In the genomic region with DNA sequence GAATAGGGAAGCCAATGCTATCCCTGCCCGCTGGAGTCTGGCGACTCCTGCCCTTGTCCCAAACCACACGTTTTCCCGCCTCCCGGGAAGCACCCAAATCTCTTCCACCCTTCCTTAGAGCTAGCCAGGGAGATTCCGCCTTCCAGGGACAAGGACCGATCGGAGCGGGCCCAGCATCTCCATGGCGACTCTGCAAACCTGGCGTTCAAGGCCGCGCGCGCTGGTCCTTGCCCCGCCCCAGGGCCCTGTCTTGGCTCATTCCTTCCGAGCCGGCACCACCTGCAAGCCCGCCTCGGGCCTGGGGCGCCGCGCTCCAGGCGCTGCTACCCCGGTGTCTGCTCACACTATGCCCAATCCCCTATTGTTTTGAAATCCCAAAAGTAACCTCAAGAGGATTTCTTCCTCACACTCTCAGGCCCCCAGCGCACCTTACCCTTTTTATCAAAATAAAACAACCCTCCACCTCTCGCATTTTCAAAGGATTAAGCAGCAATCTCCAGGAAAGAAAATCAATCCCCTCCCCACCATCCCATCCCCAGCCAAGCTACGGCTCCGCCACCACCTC, we compare ENCODE assay signal across 8 cellular contexts. TPM values are rescaled to one million over a fixed set of nuclear protein-coding genes. Genes with fewer than 3 reads are reported as not detected.
DNase-seq lines count a peak whose midpoint lies in the region; ATAC-seq and TF ChIP-seq lines count a peak whose summit lies in the region.

No MANE protein-coding gene starts in this region.

- peak overlapping the region; percentile 29 for H3K4me3 ChIP-seq in ovary

- no peaks in the 10 kb centered on the region for H3K36me3 ChIP-seq in ovary

- POLR2A ChIA-PET in GM10248 (lab: Yijun Ruan, JAX) = no interaction called here

- peak; percentile 65 for DNase-seq in COR-L47 (lab: John Stamatoyannopoulos, UW)
- peak; percentile 70 for DNase-seq in NCI-H2227 (lab: John Stamatoyannopoulos, UW; ENCODE audit: unreplicated experiment)
- DNase-seq in ecto neural progenitor cell (ENCODE audit: low spot score) = peak; percentile 65
- no peak for DNase-seq in ovary
- no peak for DNase-seq in GM10248 (ENCODE audit: extremely low spot score)
- no peak for DNase-seq in stimulated activated CD4-positive, alpha-beta T cell treated with anti-CD3 and anti-CD28 coated beads, Interleukin-1b, Interleukin-23, amount 100 ng/mL, for 48 hours
- no peak for DNase-seq in SW480 (ENCODE audit: low spot score)

- 5 to 11% (median 7%) methylated on average over 24 to 29 of the region's 29 CpGs for WGBS in ovary, 3 donors

- ATAC-seq in GM21526 (IDR thresholded peaks at IDR 0.05; ENCODE audit: low FRiP score, unreplicated experiment) = no peak

- TF ChIP-seq EP300 in ovary (IDR thresholded peaks at IDR 0.05) = no peak

- CTCF ChIA-PET in GM10248 (lab: Yijun Ruan, JAX) = interaction anchor here (2.0 kb wide), 1 partner anchor 14 kb away, joined by 5 read pairs; no protein-coding TSS in a partner anchor

- TF ChIP-seq POLR2A in ovary (IDR thresholded peaks at IDR 0.05) = no peak

- intact Hi-C loops in ovary (cut with DNase I) = no loop called here

- H3K27ac ChIP-seq in ovary = no peak overlapping the region

- no peak for TF ChIP-seq CTCF in ovary (IDR thresholded peaks at IDR 0.05)
- no peak for TF ChIP-seq CTCF in GM10248 (IDR thresholded peaks at IDR 0.05; ENCODE audit: control extremely low read depth, extremely low read depth, low read depth, missing control alignments)

- no peaks in the 10 kb centered on the region for H3K27me3 ChIP-seq in ovary

- H3K4me1 ChIP-seq in ovary (ENCODE audit: insufficient read depth) = peaks cover 1% of the 10 kb centered on the region

- no peaks in the 10 kb centered on the region for H3K9me3 ChIP-seq in ovary

RNA-seq across cellular contexts. Expression of a gene that starts 1.0 kb away (rescaled TPM):
- total RNA-seq in ovary = under 1 TPM; 0.10 to 0.80 (median 0.20) TPM
- under 1 TPM; 0.02 to 0.15 TPM for polyA plus RNA-seq in ovary

Comparison
In these comparisons a context has a peak if more than half of its experiments do, and no peak if none do; other contexts are left out.
1. DNase-seq: peak in COR-L47 (single experiment), NCI-H2227 (single experiment) and ecto neural progenitor cell (single experiment); none in ovary (0 of 5), GM10248 (single experiment), stimulated activated CD4-positive, alpha-beta T cell treated with anti-CD3 and anti-CD28 coated beads, Interleukin-1b, Interleukin-23, amount 100 ng/mL, for 48 hours (single experiment) and SW480 (single experiment).